ENCODE assay signal across 16 cellular contexts in genomic region chr2:127596311-127597045, GRCh38. TPM values are rescaled to one million over a fixed set of nuclear protein-coding genes. Genes with fewer than 3 reads are reported as not detected.
DNase-seq lines count a peak whose midpoint lies in the region; ATAC-seq and TF ChIP-seq lines count a peak whose summit lies in the region.
"Had no signal": no experiment of that assay in that cellular context is flagged by ENCODE, and none has a peak within 500 bp of the region (broad histone marks: within the 10 kb centered on the region; RNA-seq: fewer than 3 reads in every experiment).

No MANE protein-coding gene starts in this region.

- peak; percentile 10 for DNase-seq in activated naive CD4-positive, alpha-beta T cell treated with anti-CD3 and anti-CD28 coated beads, Interleukin-2, amount 10 ng/mL, durations not matched to agents 7 days and 5 days
- no peak for DNase-seq in activated naive CD4-positive, alpha-beta T cell treated with anti-CD3 and anti-CD28 coated beads, Interleukin-2, amount 50 U/mL, for 72 hours (ENCODE audit: low spot score in 2 of 2)
- DNase-seq in chondrocyte (ENCODE audit: low spot score) (peak; percentile 57), osteocyte (ENCODE audit: extremely low spot score, unreplicated experiment) (peak; percentile 68), upper lobe of right lung (peak; percentile 46), foreskin melanocyte (no peak), NCI-H524 treated with DMSO at 0.1 percent for 48 hours (lab: John Stamatoyannopoulos, UW) (no peak), NCI-H1436 (lab: John Stamatoyannopoulos, UW) (no peak)
- DNase-seq: KBM-7; NCI-H1048; NCI-H1694; NCI-H2107; NCI-H226; NCI-H69; NK-92 treated with Interleukin-12 subunit alpha and Interleukin-12 subunit beta, amount 100 ng/mL, for 24 hours; OCI-M1 had no signal

- no peaks in the 10 kb centered on the region for H3K27me3 ChIP-seq in upper lobe of right lung

- H3K4me3 ChIP-seq in upper lobe of right lung = no peak overlapping the region

- no peak for TF ChIP-seq CTCF in chondrocyte (IDR thresholded peaks at IDR 0.05)
- TF ChIP-seq CTCF in osteocyte (IDR thresholded peaks at IDR 0.05) = no peak
- no peak for TF ChIP-seq CTCF in upper lobe of right lung (IDR thresholded peaks at IDR 0.05)

- H3K9me3 Mint-ChIP-seq in activated naive CD4-positive, alpha-beta T cell treated with anti-CD3 and anti-CD28 coated beads, Interleukin-2, amount 10 ng/mL, durations not matched to agents 7 days and 5 days = no peaks in the 10 kb centered on the region
- H3K9me3 Mint-ChIP-seq in activated naive CD4-positive, alpha-beta T cell treated with anti-CD3 and anti-CD28 coated beads, Interleukin-2, amount 50 U/mL, for 72 hours = no peaks in the 10 kb centered on the region
- peaks cover 29% of the 10 kb centered on the region for H3K9me3 Mint-ChIP-seq in chondrocyte (ENCODE audit: low read depth)
- H3K9me3 Mint-ChIP-seq in osteocyte (ENCODE audit: unreplicated experiment) = peaks cover 30% of the 10 kb centered on the region

- no peak for ATAC-seq in activated naive CD4-positive, alpha-beta T cell treated with anti-CD3 and anti-CD28 coated beads, Interleukin-2, amount 50 U/mL, for 72 hours
- no peak for ATAC-seq in upper lobe of right lung

- no peak overlapping the region for H3K27ac ChIP-seq in upper lobe of right lung

- intact Hi-C loops in upper lobe of right lung (cut with DNase I) = no loop called here

- H3K36me3 ChIP-seq in upper lobe of right lung = no peaks in the 10 kb centered on the region

- no peaks in the 10 kb centered on the region for H3K9me3 ChIP-seq in upper lobe of right lung

- H3K4me3 Mint-ChIP-seq in activated naive CD4-positive, alpha-beta T cell treated with anti-CD3 and anti-CD28 coated beads, Interleukin-2, amount 10 ng/mL, durations not matched to agents 7 days and 5 days = no peak overlapping the region
- H3K4me3 Mint-ChIP-seq in chondrocyte (ENCODE audit: unreplicated experiment) = no peak overlapping the region
- no peak overlapping the region for H3K4me3 Mint-ChIP-seq in osteocyte (ENCODE audit: unreplicated experiment)

- H3K36me3 Mint-ChIP-seq in activated naive CD4-positive, alpha-beta T cell treated with anti-CD3 and anti-CD28 coated beads, Interleukin-2, amount 10 ng/mL, durations not matched to agents 7 days and 5 days = no peaks in the 10 kb centered on the region
- H3K36me3 Mint-ChIP-seq in activated naive CD4-positive, alpha-beta T cell treated with anti-CD3 and anti-CD28 coated beads, Interleukin-2, amount 50 U/mL, for 72 hours = no peaks in the 10 kb centered on the region
- peaks cover 4% of the 10 kb centered on the region for H3K36me3 Mint-ChIP-seq in chondrocyte (ENCODE audit: low read depth)
- no peaks in the 10 kb centered on the region for H3K36me3 Mint-ChIP-seq in osteocyte (ENCODE audit: unreplicated experiment)

- CTCF ChIA-PET in activated naive CD4-positive, alpha-beta T cell treated with anti-CD3 and anti-CD28 coated beads, Interleukin-2, amount 10 ng/mL, durations not matched to agents 7 days and 5 days (lab: Charles Lee) = no interaction called here

- H3K4me1 Mint-ChIP-seq in activated naive CD4-positive, alpha-beta T cell treated with anti-CD3 and anti-CD28 coated beads, Interleukin-2, amount 10 ng/mL, durations not matched to agents 7 days and 5 days = peaks cover 2% of the 10 kb centered on the region
- H3K4me1 Mint-ChIP-seq in chondrocyte (ENCODE audit: low read depth) (peaks cover 23% of the 10 kb centered on the region), osteocyte (ENCODE audit: unreplicated experiment) (peaks cover 21% of the 10 kb centered on the region)

- H3K4me1 ChIP-seq in upper lobe of right lung = no peaks in the 10 kb centered on the region

- H3K27ac Mint-ChIP-seq in activated naive CD4-positive, alpha-beta T cell treated with anti-CD3 and anti-CD28 coated beads, Interleukin-2, amount 10 ng/mL, durations not matched to agents 7 days and 5 days = peak overlapping the region; percentile 20
- H3K27ac Mint-ChIP-seq in activated naive CD4-positive, alpha-beta T cell treated with anti-CD3 and anti-CD28 coated beads, Interleukin-2, amount 50 U/mL, for 72 hours = no peak overlapping the region
- H3K27ac Mint-ChIP-seq in chondrocyte (ENCODE audit: unreplicated experiment) (no peak overlapping the region), osteocyte (ENCODE audit: unreplicated experiment) (no peak overlapping the region)

- no peaks in the 10 kb centered on the region for H3K27me3 Mint-ChIP-seq in activated naive CD4-positive, alpha-beta T cell treated with anti-CD3 and anti-CD28 coated beads, Interleukin-2, amount 10 ng/mL, durations not matched to agents 7 days and 5 days
- no peaks in the 10 kb centered on the region for H3K27me3 Mint-ChIP-seq in chondrocyte (ENCODE audit: low read depth)
- H3K27me3 Mint-ChIP-seq in osteocyte (ENCODE audit: unreplicated experiment) = no peaks in the 10 kb centered on the region

RNA-seq across cellular contexts. Expression of gene GPR17, which starts 49.5 kb away (rescaled TPM):
- total RNA-seq in activated naive CD4-positive, alpha-beta T cell treated with anti-CD3 and anti-CD28 coated beads, Interleukin-2, amount 50 U/mL, for 72 hours = not detected
- total RNA-seq in chondrocyte = not detected in 3 replicates
- not detected in 2 replicates for total RNA-seq in osteocyte
- 0.49 TPM for total RNA-seq in upper lobe of right lung

Comparison
In these comparisons a context has a peak if more than half of its experiments do, and no peak if none do; other contexts are left out.
1. DNase-seq: peak in activated naive CD4-positive, alpha-beta T cell treated with anti-CD3 and anti-CD28 coated beads, Interleukin-2, amount 10 ng/mL, durations not matched to agents 7 days and 5 days (single experiment), chondrocyte (single experiment), osteocyte (single experiment) and upper lobe of right lung (single experiment); none in activated naive CD4-positive, alpha-beta T cell treated with anti-CD3 and anti-CD28 coated beads, Interleukin-2, amount 50 U/mL, for 72 hours (0 of 2), foreskin melanocyte (single experiment), NCI-H524 treated with DMSO at 0.1 percent for 48 hours (single experiment) and NCI-H1436 (single experiment).